ENCODE assay signal across 1 cellular context in genomic region chr6:109308018-109308492, GRCh38.
TF ChIP-seq lines count a peak whose summit lies in the region.

No MANE protein-coding gene starts in this region.

TF ChIP-seq in K562, 482 proteins besides CTCF, POLR2A, EP300 and RAD21 (continued from another document):
- TF ChIP-seq ZNF23 (CRISPR knock-in tag; IDR thresholded peaks at IDR 0.05) (peak; percentile 72; the same call in 1 of the 2 replicates), TEAD1 (CRISPR knock-in tag; IDR thresholded peaks at IDR 0.05) (peak; percentile 67 to 88; a peak in 3 of 4 replicates), RBM15 (IDR thresholded peaks at IDR 0.05; ENCODE audit: insufficient read depth, low read length) (no peak), STAG1 (CRISPR knock-in tag; IDR thresholded peaks at IDR 0.05; ENCODE audit: borderline replicate concordance) (no peak), L3MBTL2 (IDR thresholded peaks at IDR 0.05) (peak; percentile 80), E2F3 (CRISPR knock-in tag; IDR thresholded peaks at IDR 0.05) (no peak), ZBTB5 (IDR thresholded peaks at IDR 0.05) (no peak), CEBPG (CRISPR knock-in tag; IDR thresholded peaks at IDR 0.05) (no peak), CEBPG (tag; conservative IDR thresholded peaks at IDR 0.05 in 1 of 2, IDR thresholded peaks at IDR 0.05 in 1 of 2) (peak in 1 of 2 experiments; percentile 15; a peak in 1 of 4 replicates), SUPT5H (IDR thresholded peaks at IDR 0.05) (no peak), RBM34 (IDR thresholded peaks at IDR 0.05; ENCODE audit: borderline replicate concordance, insufficient read depth, low read length) (no peak), ZNF274 (IDR thresholded peaks at IDR 0.05; ENCODE audit: borderline replicate concordance, low read depth, low read length) (no peak), MEIS2 (IDR thresholded peaks at IDR 0.05; ENCODE audit: partially characterized antibody) (peak; percentile 82), CCNT2 (IDR thresholded peaks at IDR 0.05; ENCODE audit: borderline replicate concordance, extremely low read depth, insufficient read length, low read depth, low read length) (peak; percentile 67), ZNF57 (CRISPR knock-in tag; IDR thresholded peaks at IDR 0.05) (no peak), ZEB2 (IDR thresholded peaks at IDR 0.05) (peak; percentile 75), NR1H2 (CRISPR knock-in tag; IDR thresholded peaks at IDR 0.05) (no peak), SMAD3 (CRISPR knock-in tag; conservative IDR thresholded peaks at IDR 0.05) (peak; percentile 81), SMARCA4 (IDR thresholded peaks at IDR 0.05) (peak; percentile 88), PHTF2 (CRISPR knock-in tag; IDR thresholded peaks at IDR 0.05) (0 out of 2 replicates have a peak, but pooled peaks have one; percentile 23), MED1 (CRISPR knock-in tag; IDR thresholded peaks at IDR 0.05; ENCODE audit: borderline replicate concordance) (no peak)
- TF ChIP-seq, protein P1, sequence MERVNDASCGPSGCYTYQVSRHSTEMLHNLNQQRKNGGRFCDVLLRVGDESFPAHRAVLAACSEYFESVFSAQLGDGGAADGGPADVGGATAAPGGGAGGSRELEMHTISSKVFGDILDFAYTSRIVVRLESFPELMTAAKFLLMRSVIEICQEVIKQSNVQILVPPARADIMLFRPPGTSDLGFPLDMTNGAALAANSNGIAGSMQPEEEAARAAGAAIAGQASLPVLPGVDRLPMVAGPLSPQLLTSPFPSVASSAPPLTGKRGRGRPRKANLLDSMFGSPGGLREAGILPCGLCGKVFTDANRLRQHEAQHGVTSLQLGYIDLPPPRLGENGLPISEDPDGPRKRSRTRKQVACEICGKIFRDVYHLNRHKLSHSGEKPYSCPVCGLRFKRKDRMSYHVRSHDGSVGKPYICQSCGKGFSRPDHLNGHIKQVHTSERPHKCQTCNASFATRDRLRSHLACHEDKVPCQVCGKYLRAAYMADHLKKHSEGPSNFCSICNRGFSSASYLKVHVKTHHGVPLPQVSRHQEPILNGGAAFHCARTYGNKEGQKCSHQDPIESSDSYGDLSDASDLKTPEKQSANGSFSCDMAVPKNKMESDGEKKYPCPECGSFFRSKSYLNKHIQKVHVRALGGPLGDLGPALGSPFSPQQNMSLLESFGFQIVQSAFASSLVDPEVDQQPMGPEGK (CRISPR knock-in tag; IDR thresholded peaks at IDR 0.05; ENCODE audit: borderline replicate concordance) = no peak
TF ChIP-seq in K562: peak in this region for 169.
